19 cellular contexts compared by ENCODE assay signal in the genomic region with DNA sequence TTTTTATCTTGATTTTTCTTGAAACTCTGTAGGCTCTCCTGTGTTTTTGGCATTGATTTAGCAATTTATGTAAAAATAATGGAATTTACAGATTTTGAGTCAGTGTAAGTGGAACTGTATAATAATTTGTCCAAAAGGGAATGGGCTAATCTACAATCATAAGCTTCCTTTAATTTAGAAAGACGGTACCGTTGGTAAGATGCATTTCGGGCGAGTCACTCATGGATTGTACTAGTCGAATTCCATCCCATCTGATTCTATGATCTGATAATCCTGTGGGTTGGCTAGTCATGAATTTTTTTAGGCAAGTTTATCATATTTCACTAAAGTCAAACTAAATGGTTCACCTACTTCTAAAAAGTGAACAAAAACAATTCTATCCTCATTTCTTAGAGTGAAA.
DNase-seq lines count a peak whose midpoint lies in the region; ATAC-seq, FAIRE-seq and TF ChIP-seq lines count a peak whose summit lies in the region.
"Had no signal": no experiment of that assay in that cellular context is flagged by ENCODE, and none has a peak within 500 bp of the region (broad histone marks: within the 10 kb centered on the region; RNA-seq: fewer than 3 reads in every experiment).

No MANE protein-coding gene starts in this region.

- TF ChIP-seq CTCF in AG10803 (conservative IDR thresholded peaks at IDR 0.05; ENCODE audit: low read length) (no peak), BE2C (IDR thresholded peaks at IDR 0.05; ENCODE audit: low read depth, low read length) (no peak)

- ATAC-seq in HG03457 (IDR thresholded peaks at IDR 0.05; ENCODE audit: unreplicated experiment) = no peak
- no peak for ATAC-seq in GM19395 (IDR thresholded peaks at IDR 0.05; ENCODE audit: unreplicated experiment)
- ATAC-seq: GM12878; sciatic nerve; stimulated activated naive CD8-positive, alpha-beta T cell treated with anti-CD3 and anti-CD28 coated beads, Interleukin-15, Interleukin-2, amounts not matched to agents 100 U/mL and 50 U/mL, for 24 hours had no signal

- no peaks in the 10 kb centered on the region for H3K36me3 ChIP-seq in BE2C
- H3K36me3 ChIP-seq: neural progenitor cell, uterus had no signal

- H3K4me3 ChIP-seq in AG10803 (ENCODE audit: low read length) (no peak overlapping the region), BE2C (ENCODE audit: low read depth, low read length) (no peak overlapping the region)
- H3K4me3 ChIP-seq: GM12878, neural progenitor cell, uterus had no signal

- FAIRE-seq in RCC 7860 (lab: Jason Lieb, UNC) = peak; percentile 83
- FAIRE-seq: colon, GM12878 had no signal

- no peaks in the 10 kb centered on the region for H3K27me3 ChIP-seq in BE2C
- H3K27me3 ChIP-seq: neural progenitor cell, uterus had no signal

- no peaks in the 10 kb centered on the region for H3K9me3 ChIP-seq in BE2C
- H3K9me3 ChIP-seq: uterus had no signal

- no peaks in the 10 kb centered on the region for H3K4me1 ChIP-seq in BE2C
- H3K4me1 ChIP-seq: neural progenitor cell, uterus had no signal

- peak; percentile 81 for DNase-seq in AG10803 (ENCODE audit: low read depth)
- DNase-seq in RCC 7860 (ENCODE audit: low spot score) = peak; percentile 52
- DNase-seq in dermis blood vessel endothelial cell = peak; percentile 7
- peak; percentile 50 for DNase-seq in non-pigmented ciliary epithelial cell (ENCODE audit: low read depth)
- DNase-seq in BE2C = no peak
- DNase-seq in iPS-NIHi7 (ENCODE audit: extremely low spot score) = no peak
- DNase-seq: activated CD4-positive, alpha-beta T cell treated with anti-CD3 and anti-CD28 coated beads, Interleukin-2, amount 50 U/mL, for 48 hours; activated naive CD8-positive, alpha-beta T cell treated with anti-CD3 and anti-CD28 coated beads, Interleukin-2, amount 10 ng/mL, durations not matched to agents 7 days and 5 days; activated T-cell treated with anti-CD3 and anti-CD28 coated beads, Interleukin-2, amount 50 U/mL, for 48 hours; CD4-positive, alpha-beta memory T cell; H7; stimulated activated naive CD8-positive, alpha-beta T cell treated with anti-CD3 and anti-CD28 coated beads, Interleukin-15, Interleukin-2, amounts not matched to agents 100 U/mL and 50 U/mL, for 24 hours; uterus had no signal

Comparison
In these comparisons a context has a peak if more than half of its experiments do, and no peak if none do; other contexts are left out.
1. DNase-seq: peak in AG10803 (single experiment), RCC 7860 (single experiment), dermis blood vessel endothelial cell (single experiment) and non-pigmented ciliary epithelial cell (single experiment); none in BE2C (single experiment) and iPS-NIHi7 (single experiment).